Comparison of ENCODE assay signal across 8 cellular contexts in genomic region chr4:185142911-185143595, GRCh38. TPM values are rescaled to one million over a fixed set of nuclear protein-coding genes. Genes with fewer than 3 reads are reported as not detected.
A peak's percentile ranks its signal among the peaks of the same experiment; 100 is the strongest.
DNase-seq lines count a peak whose midpoint lies in the region; ATAC-seq and TF ChIP-seq lines count a peak whose summit lies in the region.

Gene SLC25A4, plus strand, starts transcription at chr4:185143266. Its CDS starts 107 bp downstream, at chr4:185143373.

- H3K27ac Mint-ChIP-seq in activated CD4-positive, alpha-beta T cell treated with anti-CD3 and anti-CD28 coated beads, Interleukin-2, amount 10 ng/mL, durations not matched to agents 7 days and 5 days, result no peak within 1 kb of the TSS

- peak; percentile 90 for ATAC-seq in GM18858 (IDR thresholded peaks at IDR 0.05; ENCODE audit: unreplicated experiment)
- ATAC-seq in HG03095 (IDR thresholded peaks at IDR 0.05; ENCODE audit: unreplicated experiment), result peak; percentile 94
- ATAC-seq in left lung, result peak; percentile 96

- intact Hi-C loops in left lung (cut with DNase I), result no loop called here

- no peaks in the 10 kb centered on the region for H3K9me3 Mint-ChIP-seq in activated CD4-positive, alpha-beta T cell treated with anti-CD3 and anti-CD28 coated beads, Interleukin-2, amount 10 ng/mL, durations not matched to agents 7 days and 5 days

- H3K27me3 Mint-ChIP-seq in activated CD4-positive, alpha-beta T cell treated with anti-CD3 and anti-CD28 coated beads, Interleukin-2, amount 10 ng/mL, durations not matched to agents 7 days and 5 days, result peaks cover 48% of the 10 kb centered on the region

- CTCF ChIA-PET in AG04450 (lab: Charles Lee), result interaction anchor here (0.6 to 4.7 kb wide), 8 partner anchors 9 to 1352 kb away, joined by 3 to 16 read pairs (median 4); no protein-coding TSS in a partner anchor
- CTCF ChIA-PET in activated CD4-positive, alpha-beta T cell treated with anti-CD3 and anti-CD28 coated beads, Interleukin-2, amount 10 ng/mL, durations not matched to agents 7 days and 5 days (lab: Charles Lee), result interaction anchor here (1.0 to 1.9 kb wide), 5 partner anchors 9 to 41 kb away, joined by 3 to 7 read pairs (median 5); no protein-coding TSS in a partner anchor

- H3K9me3 ChIP-seq in AG04450 (ENCODE audit: control insufficient read depth, insufficient read depth, low read length), result no peaks in the 10 kb centered on the region; the same call in 1 of the 2 replicates
- no peaks in the 10 kb centered on the region for H3K9me3 ChIP-seq in left lung

- no peaks in the 10 kb centered on the region for H3K36me3 Mint-ChIP-seq in activated CD4-positive, alpha-beta T cell treated with anti-CD3 and anti-CD28 coated beads, Interleukin-2, amount 10 ng/mL, durations not matched to agents 7 days and 5 days (ENCODE audit: low read depth)

- H3K27me3 ChIP-seq in AG04450 (ENCODE audit: control insufficient read depth, insufficient read depth, low read length), result peaks cover 6% of the 10 kb centered on the region
- peaks cover 0 to 42% of the 10 kb centered on the region in 2 donors for H3K27me3 ChIP-seq in left lung

- H3K4me3 ChIP-seq in AG04450 (ENCODE audit: low read depth, low read length) (peak within 1 kb of the TSS; percentile 87), left lung (peak within 1 kb of the TSS; percentile 57 to 66)

- H3K4me1 ChIP-seq in left lung, result peaks cover 5 to 27% of the 10 kb centered on the region in 2 donors

- POLR2A ChIA-PET in AG04450 (lab: Yijun Ruan, JAX), result interaction anchor here (1.1 kb wide), 2 partner anchors 9 to 40 kb away, joined by 3 to 6 read pairs; no protein-coding TSS in a partner anchor
- POLR2A ChIA-PET in activated CD4-positive, alpha-beta T cell treated with anti-CD3 and anti-CD28 coated beads, Interleukin-2, amount 10 ng/mL, durations not matched to agents 7 days and 5 days (lab: Charles Lee), result no interaction called here

- peak; percentile 38 for TF ChIP-seq CTCF in AG04450 (IDR thresholded peaks at IDR 0.05; ENCODE audit: low read depth, low read length)
- peak; percentile 32 to 51 for TF ChIP-seq CTCF in left lung (IDR thresholded peaks at IDR 0.05)

- H3K27ac ChIP-seq in AG04450 (ENCODE audit: low read depth, low read length), result no peak within 1 kb of the TSS
- peak within 1 kb of the TSS; percentile 57 to 79 for H3K27ac ChIP-seq in left lung

- no peaks in the 10 kb centered on the region for H3K36me3 ChIP-seq in left lung

- peak within 1 kb of the TSS; percentile 74 for H3K4me3 Mint-ChIP-seq in activated CD4-positive, alpha-beta T cell treated with anti-CD3 and anti-CD28 coated beads, Interleukin-2, amount 10 ng/mL, durations not matched to agents 7 days and 5 days

- H3K4me1 Mint-ChIP-seq in activated CD4-positive, alpha-beta T cell treated with anti-CD3 and anti-CD28 coated beads, Interleukin-2, amount 10 ng/mL, durations not matched to agents 7 days and 5 days, result peaks cover 10% of the 10 kb centered on the region

- DNase-seq in AG04450 (ENCODE audit: low read depth, low spot score) (peak; percentile 32), NCI-H345 (lab: John Stamatoyannopoulos, UW) (peak; percentile 90), cortex of kidney (lab: John Stamatoyannopoulos, UW) (peak; percentile 53), left lung (peak; percentile 80 to 90)
- peak; percentile 66 for DNase-seq in activated CD4-positive, alpha-beta T cell treated with anti-CD3 and anti-CD28 coated beads, Interleukin-2, amount 10 ng/mL, durations not matched to agents 7 days and 5 days
- DNase-seq in stimulated activated CD4-positive, alpha-beta T cell treated with anti-CD3 and anti-CD28 coated beads, Interleukin-4, amount 100 ng/mL, for 1 hour, result peak; percentile 85

RNA-seq across cellular contexts. Expression of gene SLC25A4, which starts in this region (rescaled TPM):
- polyA plus RNA-seq in AG04450 (2011; rRNA removed), result 16.4 and 17.6 TPM in 2 replicates
- polyA minus RNA-seq in AG04450 (2011; rRNA and poly(A)+ RNA removed), result 6.6 and 9.5 TPM in 2 replicates
- total RNA-seq in activated CD4-positive, alpha-beta T cell treated with anti-CD3 and anti-CD28 coated beads, Interleukin-2, amount 10 ng/mL, durations not matched to agents 7 days and 5 days, result 1 to 10 TPM; 2.2 to 2.9 TPM
- total RNA-seq in left lung, result 10 to 100 TPM; 37.6 to 57.3 TPM

Comparison
In these comparisons a context has a peak if more than half of its experiments do, and no peak if none do; other contexts are left out.
1. RNA of gene SLC25A4 (total RNA-seq): 37.6 to 57.3 TPM in left lung; 2.2 to 2.9 TPM in activated CD4-positive, alpha-beta T cell treated with anti-CD3 and anti-CD28 coated beads, Interleukin-2, amount 10 ng/mL, durations not matched to agents 7 days and 5 days; every median in the first group is over 4 times any median in the second.
2. DNase-seq: peak in every context shown above with its lines; median percentile 90 in NCI-H345; 85 in left lung; 85 in stimulated activated CD4-positive, alpha-beta T cell treated with anti-CD3 and anti-CD28 coated beads, Interleukin-4, amount 100 ng/mL, for 1 hour; 66 in activated CD4-positive, alpha-beta T cell treated with anti-CD3 and anti-CD28 coated beads, Interleukin-2, amount 10 ng/mL, durations not matched to agents 7 days and 5 days; 53 in cortex of kidney; 32 in AG04450.
3. Peak in every context shown above with its lines, with median percentiles within 50 percentile points of each other: ATAC-seq.